ENCODE assay signal across 24 cellular contexts in genomic region chr17:67216544-67217320, GRCh38. TPM values are rescaled to one million over a fixed set of nuclear protein-coding genes. Genes with fewer than 3 reads are reported as not detected.
DNase-seq lines count a peak whose midpoint lies in the region; ATAC-seq, FAIRE-seq and TF ChIP-seq lines count a peak whose summit lies in the region.
"Had no signal": no experiment of that assay in that cellular context is flagged by ENCODE, and none has a peak within 500 bp of the region (broad histone marks: within the 10 kb centered on the region; RNA-seq: fewer than 3 reads in every experiment).

No MANE protein-coding gene starts in this region.

- no peak for FAIRE-seq in HepG2 (lab: Jason Lieb, UNC)
- FAIRE-seq: GM12878 had no signal

- H3K79me2 ChIP-seq in HepG2 (ENCODE audit: insufficient read depth, low read length) = peaks cover 66% of the 10 kb centered on the region

- H3K9me3 ChIP-seq in KOPT-K1 (ENCODE audit: insufficient read depth, low read length, poor library complexity, severe bottlenecking) (no peaks in the 10 kb centered on the region), body of pancreas (no peaks in the 10 kb centered on the region), HepG2 (ENCODE audit: low read length) (no peaks in the 10 kb centered on the region), subcutaneous abdominal adipose tissue (ENCODE audit: control insufficient read depth in 5 of 5, low read length in 5 of 5) (no peaks in the 10 kb centered on the region)
- H3K9me3 ChIP-seq: BLaER1 treated with 17β-estradiol and CSF1 and Interleukin-3, amounts not matched to agents 10 nM and 100 nM; Caco-2; SK-N-SH had no signal

- WGBS in body of pancreas, 2 donors = 76 to 89% methylated on average over 10 of the region's 10 CpGs
- WGBS in HepG2 (ENCODE audit: low lambda C conversion rate) = 95% methylated on average over 10 of the region's 10 CpGs

- TF ChIP-seq POLR2A in body of pancreas (IDR thresholded peaks at IDR 0.05) = no peak
- no peak for TF ChIP-seq POLR2A in HepG2 (IDR thresholded peaks at IDR 0.05; ENCODE audit: insufficient read depth in 1 of 2, low read depth in 2 of 2, low read length in 2 of 2)

- TF ChIP-seq EP300 in HepG2 (IDR thresholded peaks at IDR 0.05; ENCODE audit: low read depth in 2 of 2, low read length in 2 of 2) (no peak), HepG2 (CRISPR knock-in tag; IDR thresholded peaks at IDR 0.05; ENCODE audit: borderline replicate concordance) (no peak)

- intact Hi-C loops in body of pancreas (cut with DNase I) = no loop called here
- intact Hi-C loops in HepG2 (cut with micrococcal nuclease; ENCODE audit: unreplicated experiment) = no loop called here

- no peak for TF ChIP-seq RAD21 in HepG2 (CRISPR knock-in tag; IDR thresholded peaks at IDR 0.05)

- in situ Hi-C loops in HepG2 (cut with HindIII; ENCODE audit: extremely low pct_ligation_motif_present, low pct_unique_long_range_greater_than_20kb) = no loop called here

- CTCF ChIA-PET in HepG2 (lab: Yijun Ruan, JAX; ENCODE audit: low intra/inter-chr PET ratio, low total read pairs) = no interaction called here

- DNase-seq in body of pancreas = no peak
- no peak for DNase-seq in HepG2 (ENCODE audit: low spot score)
- DNase-seq in DMS79 treated with DMSO at 0.1 percent for 48 hours (lab: John Stamatoyannopoulos, UW) = no peak
- no peak for DNase-seq in stimulated activated naive CD4-positive, alpha-beta T cell (lab: John Stamatoyannopoulos, UW)
- DNase-seq: Caco-2; CD4-positive, alpha-beta memory T cell; DMS 273 treated with DMSO at 0.1 percent for 48 hours; DND-41; GOT3; NCI-H1092 treated with DMSO at 0.1 percent for 48 hours; NCI-H146; NCI-H2029; NCI-H2227 treated with DMSO at 0.1 percent for 48 hours; NCI-H510A; PC-9; RPMI8226; SHP77 treated with DMSO at 0.1 percent for 48 hours; SK-N-SH had no signal

- H3K4me2 ChIP-seq in HepG2 (ENCODE audit: low read depth, low read length) = no peak overlapping the region
- H3K4me2 ChIP-seq: PC-9, SK-N-SH had no signal

- no TSS peak for BruUV-seq in HepG2 (replicated peaks; lab: Mats Ljungman, UMichigan)

- H3K27me3 ChIP-seq in body of pancreas (no peaks in the 10 kb centered on the region), HepG2 (ENCODE audit: control insufficient read depth in 1 of 2, insufficient read depth in 2 of 2, low read length in 2 of 2) (no peaks in the 10 kb centered on the region), subcutaneous abdominal adipose tissue (ENCODE audit: control insufficient read depth in 5 of 5, insufficient read depth in 4 of 5, low read length in 5 of 5) (no peaks in the 10 kb centered on the region)
- H3K27me3 ChIP-seq: BLaER1 treated with 17β-estradiol and CSF1 and Interleukin-3, amounts not matched to agents 10 nM and 100 nM had no signal

- H3K4me1 ChIP-seq in body of pancreas = peaks cover 47% of the 10 kb centered on the region
- peaks cover 64% of the 10 kb centered on the region for H3K4me1 ChIP-seq in HepG2 (ENCODE audit: insufficient read depth, low read length)
- peaks cover 3 to 40% (median 29%) of the 10 kb centered on the region in 5 donors for H3K4me1 ChIP-seq in subcutaneous abdominal adipose tissue (ENCODE audit: control insufficient read depth in 5 of 5, insufficient read depth in 5 of 5, low read length in 5 of 5)

- H3K4me3 ChIP-seq in body of pancreas (no peak overlapping the region), HepG2 (replicated peaks in 1 of 3; ENCODE audit: insufficient read depth in 1 of 3, low read depth in 2 of 3, low read length in 3 of 3) (no peak overlapping the region), subcutaneous abdominal adipose tissue (ENCODE audit: low read depth in 1 of 5, low read length in 5 of 5) (no peak overlapping the region)
- H3K4me3 ChIP-seq: BLaER1 treated with 17β-estradiol and CSF1 and Interleukin-3, amounts not matched to agents 10 nM and 100 nM; GM12878; PC-9 had no signal

- TF ChIP-seq CTCF in body of pancreas (IDR thresholded peaks at IDR 0.05) (no peak), HepG2 (CRISPR knock-in tag; IDR thresholded peaks at IDR 0.05) (no peak)

- peaks cover 75% of the 10 kb centered on the region for H3K36me3 ChIP-seq in KOPT-K1 (ENCODE audit: insufficient read depth, low read length)
- no peaks in the 10 kb centered on the region for H3K36me3 ChIP-seq in body of pancreas (replicated peaks in 1 of 2; ENCODE audit: insufficient read depth in 1 of 2, low read depth in 2 of 2)
- peaks cover 32 to 79% of the 10 kb centered on the region in 2 experiments for H3K36me3 ChIP-seq in HepG2 (replicated peaks in 1 of 2; ENCODE audit: control insufficient read depth in 1 of 2, insufficient read depth in 2 of 2, low read length in 2 of 2)
- H3K36me3 ChIP-seq in subcutaneous abdominal adipose tissue (ENCODE audit: control insufficient read depth in 5 of 5, insufficient read depth in 5 of 5, low read length in 5 of 5) = peaks cover 3 to 29% (median 22%) of the 10 kb centered on the region in 5 donors

- H4K20me1 ChIP-seq in HepG2 (ENCODE audit: insufficient read depth, low read length) = peaks cover 69% of the 10 kb centered on the region

- H2AFZ ChIP-seq in HepG2 (ENCODE audit: low read length) = no peak overlapping the region
- H2AFZ ChIP-seq: PC-9 had no signal

- POLR2A ChIA-PET in HepG2 (lab: Yijun Ruan, JAX) = no interaction called here

- ATAC-seq in body of pancreas (no peak), HepG2 (no peak), GM19324 (IDR thresholded peaks at IDR 0.05; ENCODE audit: low FRiP score, unreplicated experiment) (no peak)
- ATAC-seq: HCT116 had no signal

- no peak overlapping the region for H3K9ac ChIP-seq in HepG2 (ENCODE audit: insufficient read depth, low read depth, low read length)
- H3K9ac ChIP-seq in subcutaneous abdominal adipose tissue (ENCODE audit: low read length in 5 of 5) = no peak overlapping the region
- H3K9ac ChIP-seq: BLaER1 treated with 17β-estradiol and CSF1 and Interleukin-3, amounts not matched to agents 10 nM and 100 nM; SK-N-SH had no signal

- H3K27ac ChIP-seq in KOPT-K1 (ENCODE audit: low read depth, low read length, poor library complexity, severe bottlenecking) = peak overlapping the region; percentile 9
- peak overlapping the region in 3 of 4 donors; percentile 37 to 77 (median 75) for H3K27ac ChIP-seq in body of pancreas
- peak overlapping the region; percentile 28 for H3K27ac ChIP-seq in HepG2 (ENCODE audit: extremely low read length, insufficient read depth, low read length)
- H3K27ac ChIP-seq in subcutaneous abdominal adipose tissue (ENCODE audit: low read depth, low read length) = peak overlapping the region; percentile 25
- H3K27ac ChIP-seq: BLaER1 treated with 17β-estradiol and CSF1 and Interleukin-3, amounts not matched to agents 10 nM and 100 nM; PC-9 had no signal

TF ChIP-seq in HepG2, 621 proteins besides CTCF, POLR2A, EP300 and RAD21 (continues in another document):
- TF ChIP-seq ZSCAN9 (CRISPR knock-in tag; IDR thresholded peaks at IDR 0.05; ENCODE audit: borderline replicate concordance) = no peak
- no peak for TF ChIP-seq ZNF678 (CRISPR knock-in tag; IDR thresholded peaks at IDR 0.05)
- peak; percentile 77 for TF ChIP-seq MAFF (IDR thresholded peaks at IDR 0.05; ENCODE audit: low read depth, low read length)
- no peak for TF ChIP-seq DRAP1 (CRISPR knock-in tag; IDR thresholded peaks at IDR 0.05)
- TF ChIP-seq FOXA1 (IDR thresholded peaks at IDR 0.05) = no peak
- no peak for TF ChIP-seq FOXA1 (CRISPR knock-in tag; IDR thresholded peaks at IDR 0.05)
- no peak for TF ChIP-seq ERF (CRISPR knock-in tag; IDR thresholded peaks at IDR 0.05)
- no peak for TF ChIP-seq FOXP1 (IDR thresholded peaks at IDR 0.05)
- no peak for TF ChIP-seq FOXP1 (CRISPR knock-in tag; IDR thresholded peaks at IDR 0.05)
- TF ChIP-seq TOPORS (CRISPR knock-in tag; IDR thresholded peaks at IDR 0.05) = no peak
- TF ChIP-seq MAFK (conservative IDR thresholded peaks at IDR 0.05 in 1 of 2, IDR thresholded peaks at IDR 0.05 in 1 of 2; ENCODE audit: low read length in 2 of 2) = peak; percentile 83 to 88
- TF ChIP-seq ZBTB7B (CRISPR knock-in tag; IDR thresholded peaks at IDR 0.05) = no peak

RNA-seq across cellular contexts. Expression of gene HELZ, which starts 28.3 kb away (rescaled TPM):
- total RNA-seq in body of pancreas (10 to 100 TPM; 21.0 to 34.6 TPM), HepG2 (2016; rRNA removed; fragmentation: Illumina TruSeq; extraction: Trizol) (52.4 and 93.1 TPM in 2 replicates)
- 12.4 and 14.0 TPM in 2 replicates for total RNA-seq in HepG2 (2016; cell fraction: cytosol; rRNA removed; fragmentation: Illumina TruSeq; extraction: Trizol; ENCODE audit: low read depth)
- 47.7 and 84.1 TPM in 2 replicates for total RNA-seq in HepG2 (2016; cell fraction: insoluble cytoplasmic fraction; rRNA removed; fragmentation: Illumina TruSeq; extraction: Trizol)
- 34.8 and 42.7 TPM in 2 replicates for total RNA-seq in HepG2 (2016; cell fraction: membrane; rRNA removed; fragmentation: Illumina TruSeq; extraction: Trizol)
- 127 and 142 TPM in 2 replicates for total RNA-seq in HepG2 (2016; cell fraction: nucleus; rRNA removed; fragmentation: Illumina TruSeq; extraction: Trizol)
- polyA plus RNA-seq in HepG2 (2011; rRNA removed) = 27.8 and 35.3 TPM in 2 replicates
- polyA plus RNA-seq in HepG2 (2011; cell fraction: cytosol; rRNA removed) = 13.6 and 17.7 TPM in 2 replicates
- 58.4 and 59.3 TPM in 2 replicates for polyA plus RNA-seq in HepG2 (2011; cell fraction: nucleus; rRNA removed)
- polyA plus RNA-seq in HepG2 (2012) = 20.6 and 33.4 TPM in 2 replicates
- 2.6 and 3.3 TPM in 2 replicates for polyA plus RNA-seq in HepG2 (2016; cell fraction: cytosol; fragmentation: Illumina TruSeq; extraction: Trizol; ENCODE audit: low read depth)
- 17.4 and 19.8 TPM in 2 replicates for polyA plus RNA-seq in HepG2 (2016; cell fraction: insoluble cytoplasmic fraction; fragmentation: Illumina TruSeq; extraction: Trizol; ENCODE audit: low read depth)
- 3.9 and 4.9 TPM in 2 replicates for polyA plus RNA-seq in HepG2 (2016; cell fraction: membrane; fragmentation: Illumina TruSeq; extraction: Trizol; ENCODE audit: low read depth)
- polyA plus RNA-seq in HepG2 (2016; cell fraction: nucleus; fragmentation: Illumina TruSeq; extraction: Trizol; ENCODE audit: insufficient read depth, low read depth) = 40.2 and 45.2 TPM in 2 replicates
- 32.9 and 69.3 TPM in 2 replicates for polyA minus RNA-seq in HepG2 (2011; rRNA and poly(A)+ RNA removed; ENCODE audit: low replicate concordance)
- polyA minus RNA-seq in HepG2 (2011; cell fraction: cytosol; rRNA and poly(A)+ RNA removed) = 55.2 and 63.0 TPM in 2 replicates
- polyA minus RNA-seq in HepG2 (2011; cell fraction: nucleus; rRNA and poly(A)+ RNA removed) = 495 and 542 TPM in 2 replicates

Comparison
In these comparisons a context has a peak if more than half of its experiments do, and no peak if none do; other contexts are left out.
1. H3K27ac ChIP-seq: peak in every context shown above with its lines; median percentile 75 in body of pancreas; 28 in HepG2; 25 in subcutaneous abdominal adipose tissue; 9 in KOPT-K1.